Comparison of ENCODE assay signal across 24 cellular contexts in the genomic region with DNA sequence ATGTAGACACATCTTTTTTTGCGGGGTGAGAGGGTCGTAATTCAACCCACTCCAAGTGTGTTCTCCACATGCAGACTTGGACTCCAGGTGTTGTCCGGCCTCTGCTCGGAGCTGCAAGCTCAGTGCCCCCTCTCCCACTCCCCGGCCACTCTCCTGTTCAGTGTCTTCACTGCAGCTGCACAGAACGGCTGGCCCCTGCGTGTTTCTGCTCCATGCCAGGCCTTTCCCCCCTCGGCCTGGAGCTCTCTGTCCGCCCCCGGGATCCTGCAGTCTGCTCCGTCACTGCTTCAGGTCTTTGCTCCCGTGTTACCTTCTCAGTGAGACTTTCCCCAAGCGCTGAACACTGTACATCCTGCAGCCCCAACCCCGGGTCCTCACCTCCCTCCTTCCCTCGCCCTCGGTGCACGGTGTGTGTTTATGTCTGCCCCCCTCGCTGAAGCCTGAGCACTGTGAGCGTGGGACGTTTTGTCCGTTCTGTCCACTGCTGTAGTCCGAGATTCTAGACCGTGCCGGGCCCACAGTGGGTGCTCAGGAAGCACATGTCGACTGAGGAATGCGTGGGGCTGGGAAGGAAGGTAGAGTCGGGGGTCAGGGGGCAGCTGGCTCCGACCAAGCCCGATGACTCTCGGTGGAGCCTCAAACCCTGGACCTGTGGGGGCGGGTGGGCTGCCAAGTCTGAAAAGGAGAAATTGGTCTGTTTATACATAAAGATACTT. TPM values are rescaled to one million over a fixed set of nuclear protein-coding genes. Genes with fewer than 3 reads are reported as not detected.
"Had no signal": no experiment of that assay in that cellular context is flagged by ENCODE, and none has a peak within 500 bp of the region (broad histone marks: within the 10 kb centered on the region; RNA-seq: fewer than 3 reads in every experiment).

No MANE protein-coding gene starts in this region.

- H3K9me3 ChIP-seq: colonic mucosa, esophagus squamous epithelium, gastrocnemius medialis, heart right ventricle, left lung, lower lobe of right lung, mucosa of descending colon had no signal

- H3K27ac Mint-ChIP-seq: dendritic cell treated with granulocyte-macrophage colony-stimulating factor and Interleukin-4, amounts not matched to agents 40 ng/mL and 50 ng/mL, for 4 days; endodermal cell; mesothelial cell of epicardium had no signal

- H3K4me1 Mint-ChIP-seq: mesothelial cell of epicardium had no signal

- ATAC-seq: effector memory CD8-positive, alpha-beta T cell; esophagus mucosa; gastrocnemius medialis; heart right ventricle; left cardiac atrium; left lung; left ventricle myocardium superior; lower lobe of right lung; mucosa of descending colon had no signal

- H3K27me3 Mint-ChIP-seq: dendritic cell treated with granulocyte-macrophage colony-stimulating factor and Interleukin-4, amounts not matched to agents 40 ng/mL and 50 ng/mL, for 4 days had no signal

- H3K36me3 Mint-ChIP-seq: mesothelial cell of epicardium had no signal

- DNase-seq: colonic mucosa; cortex of kidney; effector CD8-positive, alpha-beta T cell; effector memory CD8-positive, alpha-beta T cell; endodermal cell; erythroblast; esophagus squamous epithelium; foreskin fibroblast; foreskin melanocyte; gastrocnemius medialis; glutamatergic neuron; heart right ventricle; hippocampal formation; left cardiac atrium; left ventricle myocardium superior; lower lobe of right lung; mesenchymal stem cell; mucosa of descending colon had no signal

- H3K9me3 Mint-ChIP-seq: dendritic cell treated with granulocyte-macrophage colony-stimulating factor and Interleukin-4, amounts not matched to agents 40 ng/mL and 50 ng/mL, for 4 days; effector memory CD8-positive, alpha-beta T cell; endodermal cell; mesothelial cell of epicardium had no signal

- H3K36me3 ChIP-seq: colonic mucosa, esophagus squamous epithelium, gastrocnemius medialis, heart right ventricle, left lung, lower lobe of right lung had no signal

- H3K4me1 ChIP-seq: colonic mucosa, esophagus squamous epithelium, gastrocnemius medialis, heart right ventricle, left lung, lower lobe of right lung had no signal

- H3K4me3 ChIP-seq: colonic mucosa, esophagus squamous epithelium, gastrocnemius medialis, heart right ventricle, left lung, lower lobe of right lung, mucosa of descending colon had no signal

- H3K4me3 Mint-ChIP-seq: dendritic cell treated with granulocyte-macrophage colony-stimulating factor and Interleukin-4, amounts not matched to agents 40 ng/mL and 50 ng/mL, for 4 days; effector memory CD8-positive, alpha-beta T cell; endodermal cell; mesothelial cell of epicardium had no signal

- H3K27ac ChIP-seq: colonic mucosa, epithelial cell of prostate, esophagus squamous epithelium, gastrocnemius medialis, heart right ventricle, left lung, lower lobe of right lung had no signal

- H3K27me3 ChIP-seq: colonic mucosa, left lung had no signal

RNA-seq across cellular contexts. Expression of a gene that starts 26.4 kb away (rescaled TPM):
- polyA plus RNA-seq: keratinocyte had no signal
